Comparison of ENCODE assay signal across 8 cellular contexts in the genomic region with DNA sequence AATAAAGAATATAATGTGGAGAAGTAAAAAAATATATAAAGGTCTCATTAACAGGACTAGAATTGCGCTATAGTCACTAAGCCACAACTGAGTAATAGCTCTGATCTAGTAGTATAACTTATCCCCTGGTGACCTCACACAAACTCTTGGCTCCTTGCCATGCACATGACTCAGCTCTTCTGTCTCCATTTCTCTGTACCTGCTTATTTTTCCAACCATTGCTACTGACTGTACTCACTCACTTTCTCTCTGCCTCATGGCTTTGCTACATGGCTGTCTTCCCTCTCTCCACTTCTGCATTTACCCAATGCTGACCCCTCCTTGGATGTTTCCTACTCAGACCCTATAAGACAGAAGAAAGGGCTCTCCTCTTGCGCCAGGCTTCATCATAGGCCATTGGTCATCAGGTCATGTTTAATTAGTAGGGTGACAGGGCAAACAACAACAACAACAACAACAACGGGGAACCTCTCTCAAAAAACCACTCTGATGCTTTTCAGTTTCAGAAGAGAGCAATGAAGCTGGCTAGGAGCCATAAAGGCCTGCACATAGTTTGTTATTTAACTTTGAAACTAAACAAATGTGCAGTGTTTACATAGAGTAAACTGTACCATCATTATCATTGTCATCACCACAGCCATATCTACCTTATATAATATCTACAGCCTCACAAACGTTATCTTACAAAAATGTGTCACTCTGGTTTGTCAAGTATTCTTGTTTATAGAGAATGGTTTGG. TPM values are rescaled to one million over a fixed set of nuclear protein-coding genes. Genes with fewer than 3 reads are reported as not detected.
DNase-seq lines count a peak whose midpoint lies in the region; ATAC-seq and TF ChIP-seq lines count a peak whose summit lies in the region.

No MANE protein-coding gene starts in this region.

- no peak overlapping the region for H3K4me3 ChIP-seq in hepatocyte

- no peaks in the 10 kb centered on the region for H3K36me3 ChIP-seq in hepatocyte (replicated peaks; ENCODE audit: insufficient read depth, low read depth)

- no peaks in the 10 kb centered on the region for H3K9me2 ChIP-seq in hepatocyte (replicated peaks; ENCODE audit: insufficient read depth)

- no peak for TF ChIP-seq CTCF in hepatocyte (IDR thresholded peaks at IDR 0.05; ENCODE audit: poor library complexity)

- DNase-seq in NCI-H2029 treated with DMSO at 0.1 percent for 48 hours (lab: John Stamatoyannopoulos, UW) = peak; percentile 27
- peak; percentile 61 for DNase-seq in activated T-cell treated with anti-CD3 and anti-CD28 coated beads for 24 hours (ENCODE audit: low read depth)
- DNase-seq in hepatocyte (ENCODE audit: low spot score) = peak; percentile 85
- peak; percentile 31 to 45 for DNase-seq in stimulated activated CD8-positive, alpha-beta memory T cell treated with anti-CD3 and anti-CD28 coated beads, Interleukin-15, amount 100 ng/mL, for 4 hours (ENCODE audit: low read depth in 2 of 2)
- no peak for DNase-seq in NCI-H524 (lab: John Stamatoyannopoulos, UW)
- no peak for DNase-seq in islet precursor cell

- H3K79me2 ChIP-seq in hepatocyte = no peaks in the 10 kb centered on the region

- H3K4me1 ChIP-seq in hepatocyte (ENCODE audit: insufficient read depth) = peaks cover 14% of the 10 kb centered on the region

- H3K27me3 ChIP-seq in hepatocyte = no peaks in the 10 kb centered on the region

- ATAC-seq in GM19351 (IDR thresholded peaks at IDR 0.05; ENCODE audit: unreplicated experiment) = peak; percentile 59
- no peak for ATAC-seq in HG03460 (IDR thresholded peaks at IDR 0.05; ENCODE audit: unreplicated experiment)

- H3K27ac ChIP-seq in hepatocyte = peak overlapping the region; percentile 78

- H3K4me2 ChIP-seq in hepatocyte = peak overlapping the region; percentile 40

- WGBS in hepatocyte (ENCODE audit: low lambda C conversion rate, missing lambda C conversion rate) = 48% methylated on average over 4 of the region's 4 CpGs

- peak overlapping the region; percentile 23 for H2AFZ ChIP-seq in hepatocyte

- no peaks in the 10 kb centered on the region for H3K9me3 ChIP-seq in hepatocyte (ENCODE audit: low read depth)

- no peaks in the 10 kb centered on the region for H4K20me1 ChIP-seq in hepatocyte (ENCODE audit: insufficient read depth, poor library complexity, severe bottlenecking)

RNA-seq across cellular contexts. Expression of a gene that starts 25.6 kb away (rescaled TPM):
- total RNA-seq in hepatocyte = 35.7 and 43.6 TPM in 2 replicates
- polyA plus RNA-seq in hepatocyte = 41.0 and 42.5 TPM in 2 replicates

Comparison
In these comparisons a context has a peak if more than half of its experiments do, and no peak if none do; other contexts are left out.
1. DNase-seq: peak in NCI-H2029 treated with DMSO at 0.1 percent for 48 hours (single experiment), activated T-cell treated with anti-CD3 and anti-CD28 coated beads for 24 hours (single experiment), hepatocyte (single experiment) and stimulated activated CD8-positive, alpha-beta memory T cell treated with anti-CD3 and anti-CD28 coated beads, Interleukin-15, amount 100 ng/mL, for 4 hours (2 of 2); none in NCI-H524 (0 of 2) and islet precursor cell (single experiment).